ENCODE assay signal across 8 cellular contexts in genomic region chr19:6752257-6753177, GRCh38. TPM values are rescaled to one million over a fixed set of nuclear protein-coding genes. Genes with fewer than 3 reads are reported as not detected.
DNase-seq lines count a peak whose midpoint lies in the region; ATAC-seq, FAIRE-seq and TF ChIP-seq lines count a peak whose summit lies in the region.

No MANE protein-coding gene starts in this region.

- ATAC-seq in HG03432 (IDR thresholded peaks at IDR 0.05; ENCODE audit: unreplicated experiment) = peak; percentile 3
- no peak for ATAC-seq in stimulated activated naive B cell treated with anti-CD40 and anti-IgM and Interleukin-4, amounts not matched to agents 10 μg/mL and 1 μg/mL and 100 μg/mL, for 72 hours (replicated peaks)
- ATAC-seq in HG02970 (IDR thresholded peaks at IDR 0.05; ENCODE audit: low FRiP score, unreplicated experiment) = no peak

- H3K27me3 ChIP-seq in adrenal gland = no peaks in the 10 kb centered on the region

- H3K9ac ChIP-seq in kidney (ENCODE audit: low read length in 2 of 2) = peak overlapping the region; percentile 40 to 78

- peak overlapping the region in 2 of 5 donors; percentile 14 to 85 for H3K27ac ChIP-seq in adrenal gland
- H3K27ac ChIP-seq in kidney (ENCODE audit: low read depth in 2 of 2, low read length in 2 of 2) = peak overlapping the region; percentile 68 to 78

- TF ChIP-seq POLR2A in adrenal gland (IDR thresholded peaks at IDR 0.05) = no peak

- DNase-seq in adrenal gland (peak in 4 of 7 donors; percentile 23 to 34 (median 28)), kidney (peak; percentile 81), OCI-M2 (lab: John Stamatoyannopoulos, UW; ENCODE audit: unreplicated experiment) (no peak), dermis blood vessel endothelial cell (no peak), UCSD-AML1 (lab: John Stamatoyannopoulos, UW; ENCODE audit: unreplicated experiment) (no peak)
- no peak for DNase-seq in stimulated activated naive B cell treated with anti-CD40 and anti-IgM and Interleukin-4, amounts not matched to agents 10 μg/mL and 1 μg/mL and 100 μg/mL, for 72 hours

- TF ChIP-seq CTCF in adrenal gland (IDR thresholded peaks at IDR 0.05) (no peak), kidney (IDR thresholded peaks at IDR 0.05; ENCODE audit: borderline replicate concordance, extremely low read depth, insufficient read depth) (no peak)

- peaks cover 29 to 54% of the 10 kb centered on the region in 2 donors for H3K36me3 Mint-ChIP-seq in stimulated activated naive B cell treated with anti-CD40 and anti-IgM and Interleukin-4, amounts not matched to agents 10 μg/mL and 1 μg/mL and 100 μg/mL, for 72 hours

- H3K36me3 ChIP-seq in adrenal gland (replicated peaks in 1 of 2) (peaks cover 0 to 42% of the 10 kb centered on the region in 2 donors), kidney (ENCODE audit: control insufficient read depth in 1 of 2, insufficient read depth in 2 of 2, low read length in 2 of 2) (peaks cover 0 to 22% of the 10 kb centered on the region in 2 donors)

- H3K27me3 Mint-ChIP-seq in stimulated activated naive B cell treated with anti-CD40 and anti-IgM and Interleukin-4, amounts not matched to agents 10 μg/mL and 1 μg/mL and 100 μg/mL, for 72 hours = no peaks in the 10 kb centered on the region

- H3K27ac Mint-ChIP-seq in stimulated activated naive B cell treated with anti-CD40 and anti-IgM and Interleukin-4, amounts not matched to agents 10 μg/mL and 1 μg/mL and 100 μg/mL, for 72 hours = peak overlapping the region; percentile 96

- intact Hi-C loops in adrenal gland (cut with DNase I) (loop anchor here in 1 of 2 donors (10.0 kb wide), 1 partner anchor 102 kb away; no protein-coding TSS in a partner anchor), kidney (cut with DNase I) (no loop called here)

- H3K9me3 Mint-ChIP-seq in stimulated activated naive B cell treated with anti-CD40 and anti-IgM and Interleukin-4, amounts not matched to agents 10 μg/mL and 1 μg/mL and 100 μg/mL, for 72 hours = no peaks in the 10 kb centered on the region

- 57 to 89% (median 60%) methylated on average over 4 to 50 of the region's 50 CpGs for WGBS in adrenal gland, 4 donors

- no peak for FAIRE-seq in kidney (lab: Jason Lieb, UNC)

- no peaks in the 10 kb centered on the region for H3K9me3 ChIP-seq in adrenal gland (replicated peaks in 1 of 3)
- no peaks in the 10 kb centered on the region for H3K9me3 ChIP-seq in kidney (ENCODE audit: control insufficient read depth in 1 of 2, low read length in 2 of 2)

- peak overlapping the region in 1 of 4 donors; percentile 53 for H3K4me3 ChIP-seq in adrenal gland
- peak overlapping the region; percentile 50 to 54 for H3K4me3 ChIP-seq in kidney (ENCODE audit: low read length in 2 of 2)

- peak overlapping the region; percentile 88 to 92 for H3K4me3 Mint-ChIP-seq in stimulated activated naive B cell treated with anti-CD40 and anti-IgM and Interleukin-4, amounts not matched to agents 10 μg/mL and 1 μg/mL and 100 μg/mL, for 72 hours

- H3K4me1 ChIP-seq in adrenal gland (replicated peaks in 1 of 2) (peaks cover 6 to 9% of the 10 kb centered on the region in 2 donors), kidney (ENCODE audit: control insufficient read depth in 1 of 2, insufficient read depth in 1 of 2, low read depth in 1 of 2, low read length in 2 of 2) (peaks cover 3 to 5% of the 10 kb centered on the region in 2 donors)

- H3K4me1 Mint-ChIP-seq in stimulated activated naive B cell treated with anti-CD40 and anti-IgM and Interleukin-4, amounts not matched to agents 10 μg/mL and 1 μg/mL and 100 μg/mL, for 72 hours = peaks cover 22 to 28% of the 10 kb centered on the region in 2 donors

RNA-seq across cellular contexts. Expression of gene TRIP10, which starts 13.0 kb away (rescaled TPM):
- total RNA-seq in adrenal gland (10 to 100 TPM; 35.4 to 99.9 (median 74.8) TPM), kidney (92.9 TPM), dermis blood vessel endothelial cell (35.5 and 40.7 TPM in 2 replicates)
- polyA plus RNA-seq in adrenal gland (100 to 1,000 TPM in 2 of 3 donors, 10 to 100 TPM in 1; 33.5 to 425 (median 228) TPM), kidney (ENCODE audit: insufficient read depth, low read depth, low replicate concordance) (57.5 TPM)

RNA-seq across cellular contexts. Expression of gene SH2D3A, which starts 14.7 kb away (rescaled TPM):
- 1 to 10 TPM in 1 of 8 donors, under 1 TPM in 5, not detected in 2; 0.24 to 1.7 (median 0.44) TPM for total RNA-seq in adrenal gland
- polyA plus RNA-seq in adrenal gland = under 1 TPM; 0.22 to 0.64 (median 0.40) TPM
- total RNA-seq in kidney = 35.4 TPM
- polyA plus RNA-seq in kidney (ENCODE audit: insufficient read depth, low read depth, low replicate concordance) = 12.5 TPM
- 6.0 and 6.3 TPM in 2 replicates for total RNA-seq in dermis blood vessel endothelial cell

RNA-seq across cellular contexts. Expression of gene GPR108, which starts 15.1 kb away (rescaled TPM):
- total RNA-seq in adrenal gland (100 to 1,000 TPM in 7 of 8 donors, 10 to 100 TPM in 1; 86.1 to 168 (median 123) TPM), kidney (113 TPM), dermis blood vessel endothelial cell (56.2 and 59.1 TPM in 2 replicates)
- polyA plus RNA-seq in adrenal gland (100 to 1,000 TPM in 2 of 3 donors, 10 to 100 TPM in 1; 70.8 to 193 (median 189) TPM), kidney (ENCODE audit: insufficient read depth, low read depth, low replicate concordance) (144 TPM)

RNA-seq across cellular contexts. Expression of gene VAV1, which starts 20.0 kb away (rescaled TPM):
- total RNA-seq in adrenal gland (10 to 100 TPM in 4 of 8 donors, 1 to 10 TPM in 4; 4.5 to 21.1 (median 10.1) TPM), kidney (15.5 TPM), dermis blood vessel endothelial cell (0.09 TPM in 1 of 2 replicates, not detected in the other)
- polyA plus RNA-seq in adrenal gland (10 to 100 TPM in 1 of 3 donors, 1 to 10 TPM in 2; 2.4 to 13.7 (median 4.7) TPM), kidney (ENCODE audit: insufficient read depth, low read depth, low replicate concordance) (0.90 TPM)

RNA-seq across cellular contexts. Expression of gene C3, which starts 32.1 kb away (rescaled TPM):
- total RNA-seq in adrenal gland (1,000 to 10,000 TPM; 1,565 to 5,179 (median 2,192) TPM), kidney (3,831 TPM), dermis blood vessel endothelial cell (5.4 and 33.5 TPM in 2 replicates)
- polyA plus RNA-seq in adrenal gland (1,000 to 10,000 TPM; 1,199 to 4,143 (median 3,889) TPM), kidney (ENCODE audit: insufficient read depth, low read depth, low replicate concordance) (452 TPM)

Comparison
In these comparisons a context has a peak if more than half of its experiments do, and no peak if none do; other contexts are left out.
1. DNase-seq: peak in adrenal gland (4 of 7) and kidney (single experiment); none in stimulated activated naive B cell treated with anti-CD40 and anti-IgM and Interleukin-4, amounts not matched to agents 10 μg/mL and 1 μg/mL and 100 μg/mL, for 72 hours (single experiment), OCI-M2 (single experiment), dermis blood vessel endothelial cell (single experiment) and UCSD-AML1 (single experiment).